Comparison of ENCODE assay signal across 8 cellular contexts in genomic region chr14:104826858-104827172, GRCh38. TPM values are rescaled to one million over a fixed set of nuclear protein-coding genes. Genes with fewer than 3 reads are reported as not detected.
DNase-seq lines count a peak whose midpoint lies in the region; ATAC-seq, FAIRE-seq and TF ChIP-seq lines count a peak whose summit lies in the region.

No MANE protein-coding gene starts in this region.

- H3K4me3 ChIP-seq in heart left ventricle (peak overlapping the region; percentile 20 to 76 (median 68)), muscle layer of duodenum (ENCODE audit: low read depth in 1 of 2, low read length in 2 of 2) (peak overlapping the region; percentile 16 to 61), vagina (peak overlapping the region; percentile 59 to 89)

- TF ChIP-seq POLR2A in heart left ventricle (IDR thresholded peaks at IDR 0.05): no peak
- TF ChIP-seq POLR2A in vagina (IDR thresholded peaks at IDR 0.05): no peak

- DNase-seq in heart left ventricle: peak in 1 of 5 donors; percentile 33
- no peak for DNase-seq in Right ventricle myocardium superior
- DNase-seq in central memory CD4-positive, alpha-beta T cell: peak; percentile 5
- DNase-seq in vagina (ENCODE audit: extremely low spot score in 2 of 2): no peak
- no peak for DNase-seq in RCC 7860 (ENCODE audit: low spot score)
- DNase-seq in NOMO-1 (lab: John Stamatoyannopoulos, UW; ENCODE audit: unreplicated experiment in 2 of 2): no peak

- no peak for FAIRE-seq in RCC 7860 (lab: Jason Lieb, UNC)

- 0 to 7% (median 2%) methylated on average over 4 to 27 of the region's 27 CpGs for WGBS in heart left ventricle, 4 donors

- H3K36me3 ChIP-seq in heart left ventricle (no peaks in the 10 kb centered on the region), muscle layer of duodenum (ENCODE audit: control insufficient read depth in 1 of 2, insufficient read depth in 2 of 2, low read length in 2 of 2) (no peaks in the 10 kb centered on the region), vagina (no peaks in the 10 kb centered on the region)

- TF ChIP-seq CTCF in heart left ventricle (IDR thresholded peaks at IDR 0.05): no peak
- TF ChIP-seq CTCF in vagina (IDR thresholded peaks at IDR 0.05): no peak

- H3K4me1 ChIP-seq in heart left ventricle (peaks cover 0 to 22% (median 18%) of the 10 kb centered on the region in 12 donors), muscle layer of duodenum (ENCODE audit: control insufficient read depth in 1 of 2, insufficient read depth in 2 of 2, low read length in 2 of 2) (peaks cover 0 to 14% of the 10 kb centered on the region in 2 donors), vagina (peaks cover 25% of the 10 kb centered on the region)

- intact Hi-C loops in heart left ventricle (cut with DNase I): loop anchor here in 5 of 10 donors (1.0 to 2.0 kb wide), 2 partner anchors 58 to 59 kb away; no protein-coding TSS in a partner anchor
- intact Hi-C loops in Right ventricle myocardium superior (cut with DNase I): no loop called here
- intact Hi-C loops in vagina (cut with DNase I): loop anchor here (2.0 kb wide), 1 partner anchor 28 kb away; no protein-coding TSS in a partner anchor

- ATAC-seq in heart left ventricle (peak in 1 of 4 donors; percentile 1), Right ventricle myocardium superior (ENCODE audit: poor library complexity) (no peak), HG02852 (IDR thresholded peaks at IDR 0.05; ENCODE audit: unreplicated experiment) (no peak)

- H3K27me3 ChIP-seq in heart left ventricle (peaks cover 0 to 17% (median 0%) of the 10 kb centered on the region in 9 donors), muscle layer of duodenum (ENCODE audit: low read depth, low read length) (no peaks in the 10 kb centered on the region), vagina (no peaks in the 10 kb centered on the region)

- H3K27ac ChIP-seq in heart left ventricle: peak overlapping the region in 1 of 12 donors; percentile 19
- H3K27ac ChIP-seq in muscle layer of duodenum (ENCODE audit: low read length): no peak overlapping the region
- no peak overlapping the region for H3K27ac ChIP-seq in vagina

- H3K9me3 ChIP-seq in heart left ventricle: no peaks in the 10 kb centered on the region
- H3K9me3 ChIP-seq in muscle layer of duodenum (ENCODE audit: control insufficient read depth in 1 of 2, low read length in 2 of 2): no peaks in the 10 kb centered on the region
- H3K9me3 ChIP-seq in vagina: no peaks in the 10 kb centered on the region

RNA-seq across cellular contexts. Expression of gene ZBTB42, which starts 25.9 kb away (rescaled TPM):
- 10 to 100 TPM in 3 of 9 donors, 1 to 10 TPM in 6; 4.9 to 12.9 (median 7.4) TPM for total RNA-seq in heart left ventricle
- polyA plus RNA-seq in heart left ventricle: 10 to 100 TPM in 1 of 2 donors, 1 to 10 TPM in 1; 4.2 to 12.3 TPM
- 5.0 TPM for total RNA-seq in Right ventricle myocardium superior
- 7.6 TPM for total RNA-seq in vagina

RNA-seq across cellular contexts. Expression of gene AKT1, which starts 31.3 kb away (rescaled TPM):
- 100 to 1,000 TPM; 115 to 173 (median 143) TPM for total RNA-seq in heart left ventricle
- 100 to 1,000 TPM; 108 to 129 TPM for polyA plus RNA-seq in heart left ventricle
- 120 TPM for total RNA-seq in Right ventricle myocardium superior
- total RNA-seq in vagina: 92.8 TPM

RNA-seq across cellular contexts. Expression of gene CEP170B, which starts 38.3 kb away (rescaled TPM):
- 10 to 100 TPM in 8 of 9 donors, 1 to 10 TPM in 1; 9.1 to 21.9 (median 12.5) TPM for total RNA-seq in heart left ventricle
- 10 to 100 TPM in 1 of 2 donors, 1 to 10 TPM in 1; 7.5 to 17.9 TPM for polyA plus RNA-seq in heart left ventricle
- total RNA-seq in Right ventricle myocardium superior: 9.5 TPM
- 17.9 TPM for total RNA-seq in vagina
